ENCODE assay signal across 11 cellular contexts in genomic region chr1:173095632-173096031, GRCh38. TPM values are rescaled to one million over a fixed set of nuclear protein-coding genes. Genes with fewer than 3 reads are reported as not detected.
A peak's percentile ranks its signal among the peaks of the same experiment; 100 is the strongest.
DNase-seq lines count a peak whose midpoint lies in the region; ATAC-seq and TF ChIP-seq lines count a peak whose summit lies in the region.
"Had no signal": no experiment of that assay in that cellular context is flagged by ENCODE, and none has a peak within 500 bp of the region (broad histone marks: within the 10 kb centered on the region; RNA-seq: fewer than 3 reads in every experiment).

No MANE protein-coding gene starts in this region.

- CTCF ChIA-PET in BJ (lab: Yijun Ruan, JAX): no interaction called here

- ATAC-seq in HG03196 (IDR thresholded peaks at IDR 0.05; ENCODE audit: unreplicated experiment): no peak
- ATAC-seq in GM21367 (IDR thresholded peaks at IDR 0.05; ENCODE audit: unreplicated experiment): no peak
- ATAC-seq: CD8-positive, alpha-beta T cell; effector memory CD8-positive, alpha-beta T cell had no signal

- H3K27me3 ChIP-seq in BJ (ENCODE audit: control insufficient read depth, insufficient read depth, low read length) (no peaks in the 10 kb centered on the region), brain microvascular endothelial cell (replicated peaks) (no peaks in the 10 kb centered on the region)
- H3K27me3 ChIP-seq: SJCRH30 had no signal

- peak; percentile 65 for DNase-seq in BJ (ENCODE audit: low read depth)
- DNase-seq in LHCN-M2 (ENCODE audit: low read depth): peak; percentile 86
- peak; percentile 73 for DNase-seq in brain microvascular endothelial cell
- peak; percentile 85 for DNase-seq in kidney tubule cell (ENCODE audit: low spot score)
- no peak for DNase-seq in stimulated activated CD4-positive, alpha-beta T cell treated with anti-CD3 and anti-CD28 coated beads, Interleukin-2, amount 100 ng/mL, for 48 hours
- DNase-seq in NCI-H526 (lab: John Stamatoyannopoulos, UW): no peak
- DNase-seq: CD8-positive, alpha-beta T cell; effector memory CD8-positive, alpha-beta T cell; SJCRH30 had no signal

- no peaks in the 10 kb centered on the region for H3K36me3 ChIP-seq in BJ (ENCODE audit: control insufficient read depth, insufficient read depth, low read length)
- H3K36me3 ChIP-seq in brain microvascular endothelial cell (replicated peaks): no peaks in the 10 kb centered on the region
- H3K36me3 ChIP-seq: SJCRH30 had no signal

- in situ Hi-C loops in brain microvascular endothelial cell (cut with HindIII; ENCODE audit: low pct_ligation_motif_present, low sequenced_read_pairs): no loop called here

- POLR2A ChIA-PET in BJ (lab: Charles Lee): no interaction called here

- H3K4me3 ChIP-seq in BJ (ENCODE audit: low read depth, low read length) (no peak overlapping the region), brain microvascular endothelial cell (ENCODE audit: low read depth, low read length) (no peak overlapping the region)
- H3K4me3 ChIP-seq: SJCRH30 had no signal

- no peak overlapping the region for H3K27ac ChIP-seq in brain microvascular endothelial cell
- H3K27ac ChIP-seq: SJCRH30 had no signal

- TF ChIP-seq CTCF in BJ (IDR thresholded peaks at IDR 0.05; ENCODE audit: insufficient read depth, low read depth, low read length) (no peak), brain microvascular endothelial cell (IDR thresholded peaks at IDR 0.05; ENCODE audit: low read depth, low read length, missing control alignments) (no peak)

RNA-seq across cellular contexts. Expression of gene TNFSF18, which starts 44.9 kb away (rescaled TPM):
- 8.8 and 21.9 TPM in 2 replicates for polyA plus RNA-seq in BJ (2011; rRNA removed)
- polyA minus RNA-seq in BJ (2011; rRNA and poly(A)+ RNA removed): 4.1 and 5.0 TPM in 2 replicates
- total RNA-seq in LHCN-M2 (2014; rRNA removed): 0.57 and 0.90 TPM in 2 replicates
- 1.9 TPM for polyA plus RNA-seq in LHCN-M2 (2012)
- total RNA-seq: CD8-positive, alpha-beta T cell; SJCRH30 had no signal

Comparison
In these comparisons a context has a peak if more than half of its experiments do, and no peak if none do; other contexts are left out.
1. DNase-seq: peak in BJ (single experiment), LHCN-M2 (single experiment), brain microvascular endothelial cell (single experiment) and kidney tubule cell (single experiment); none in stimulated activated CD4-positive, alpha-beta T cell treated with anti-CD3 and anti-CD28 coated beads, Interleukin-2, amount 100 ng/mL, for 48 hours (0 of 2) and NCI-H526 (0 of 2).